ENCODE assay signal across 7 cellular contexts in genomic region chr6:26251354-26252081, GRCh38.
A peak's percentile ranks its signal among the peaks of the same experiment; 100 is the strongest.
DNase-seq lines count a peak whose midpoint lies in the region; ATAC-seq lines count a peak whose summit lies in the region.

No MANE protein-coding gene starts in this region.

- peaks cover 11% of the 10 kb centered on the region for H3K79me2 ChIP-seq in mesendoderm (ENCODE audit: control insufficient read depth, insufficient read depth, low read length)

- ATAC-seq in GM18861 (IDR thresholded peaks at IDR 0.05; ENCODE audit: unreplicated experiment) (peak; percentile 55), HG03095 (IDR thresholded peaks at IDR 0.05; ENCODE audit: unreplicated experiment) (peak; percentile 41)
- ATAC-seq in stimulated activated naive CD8-positive, alpha-beta T cell treated with anti-CD3 and anti-CD28 coated beads, Interleukin-15, amount 100 ng/mL, for 72 hours: peak; percentile 61

- no peaks in the 10 kb centered on the region for H3K79me1 ChIP-seq in mesendoderm (ENCODE audit: low read length)

- no peak overlapping the region for H2BK15ac ChIP-seq in mesendoderm (replicated peaks; ENCODE audit: low read depth)

- peak overlapping the region; percentile 87 for H3K4me2 ChIP-seq in mesendoderm (ENCODE audit: low read length)

- H3K4me3 ChIP-seq in endocrine pancreas (ENCODE audit: control insufficient read depth, insufficient read depth, low read length) (peak overlapping the region; percentile 16), mesendoderm (ENCODE audit: low read length) (peak overlapping the region; percentile 98)

- H3K9me3 ChIP-seq in endocrine pancreas (ENCODE audit: control insufficient read depth, low read length): no peaks in the 10 kb centered on the region

- peak overlapping the region; percentile 67 for H3K27ac ChIP-seq in mesendoderm (ENCODE audit: low read depth, low read length)

- H3K9ac ChIP-seq in endocrine pancreas (ENCODE audit: control insufficient read depth, insufficient read depth, low read length) (no peak overlapping the region), mesendoderm (ENCODE audit: low read length) (peak overlapping the region; percentile 94)

- peaks cover 2% of the 10 kb centered on the region for H3K36me3 ChIP-seq in endocrine pancreas (ENCODE audit: control insufficient read depth, insufficient read depth, low read length)
- no peaks in the 10 kb centered on the region for H3K36me3 ChIP-seq in mesendoderm (ENCODE audit: control insufficient read depth, insufficient read depth, low read length)

- H3K4me1 Mint-ChIP-seq in activated CD4-positive, alpha-beta memory T cell treated with anti-CD3 and anti-CD28 coated beads for 36 hours (ENCODE audit: low read depth): peaks cover 22% of the 10 kb centered on the region
- H3K4me1 Mint-ChIP-seq in stimulated activated naive CD8-positive, alpha-beta T cell treated with anti-CD3 and anti-CD28 coated beads, Interleukin-15, amount 100 ng/mL, for 72 hours: peaks cover 37% of the 10 kb centered on the region

- WGBS in mesendoderm (ENCODE audit: extremely low coverage, insufficient coverage, low lambda C conversion rate): no CpG with 5 or more reads among the region's 32 CpGs

- no peak overlapping the region for H4K5ac ChIP-seq in mesendoderm (ENCODE audit: low read length)

- no peak overlapping the region for H2BK5ac ChIP-seq in mesendoderm (ENCODE audit: low read length)

- H3K4me3 Mint-ChIP-seq in activated CD4-positive, alpha-beta memory T cell treated with anti-CD3 and anti-CD28 coated beads for 36 hours: peak overlapping the region; percentile 82
- H3K4me3 Mint-ChIP-seq in stimulated activated naive CD8-positive, alpha-beta T cell treated with anti-CD3 and anti-CD28 coated beads, Interleukin-15, amount 100 ng/mL, for 72 hours: peak overlapping the region; percentile 77 to 82

- H3K27me3 ChIP-seq in endocrine pancreas (ENCODE audit: control insufficient read depth, insufficient read depth, low read length): peaks cover 24% of the 10 kb centered on the region
- no peaks in the 10 kb centered on the region for H3K27me3 ChIP-seq in mesendoderm (ENCODE audit: insufficient read depth, low read length, poor library complexity)

- H3K4ac ChIP-seq in mesendoderm (ENCODE audit: low read depth, low read length): no peak overlapping the region

- CTCF ChIA-PET in activated CD4-positive, alpha-beta memory T cell treated with anti-CD3 and anti-CD28 coated beads for 36 hours (lab: Charles Lee): interaction anchor here (0.7 to 3.8 kb wide), 10 partner anchors 9 to 223 kb away, joined by 3 to 49 read pairs (median 6); a partner anchor contains a TSS

- no peak overlapping the region for H3K18ac ChIP-seq in mesendoderm (ENCODE audit: low read length)

- DNase-seq in NCI-H510A (lab: John Stamatoyannopoulos, UW): peak; percentile 49
- DNase-seq in activated CD4-positive, alpha-beta memory T cell treated with anti-CD3 and anti-CD28 coated beads for 36 hours: peak; percentile 85
- DNase-seq in mesendoderm: peak; percentile 98
- peak; percentile 78 to 89 for DNase-seq in stimulated activated naive CD8-positive, alpha-beta T cell treated with anti-CD3 and anti-CD28 coated beads, Interleukin-15, amount 100 ng/mL, for 72 hours

- peak overlapping the region; percentile 93 for H3K56ac ChIP-seq in mesendoderm (ENCODE audit: low read length)

- H3K36me3 Mint-ChIP-seq in activated CD4-positive, alpha-beta memory T cell treated with anti-CD3 and anti-CD28 coated beads for 36 hours: peaks cover 2% of the 10 kb centered on the region

- no peak overlapping the region for H4K8ac ChIP-seq in mesendoderm (ENCODE audit: low read depth, low read length)

- POLR2A ChIA-PET in activated CD4-positive, alpha-beta memory T cell treated with anti-CD3 and anti-CD28 coated beads for 36 hours (lab: Charles Lee): interaction anchor here (0.9 to 4.0 kb wide), 19 partner anchors 11 to 1559 kb away, joined by 3 to 61 read pairs (median 7); a partner anchor contains a TSS

- H3K4me1 ChIP-seq in endocrine pancreas (ENCODE audit: control insufficient read depth, insufficient read depth, low read length): no peaks in the 10 kb centered on the region
- H3K4me1 ChIP-seq in mesendoderm (ENCODE audit: control insufficient read depth, low read depth, low read length): no peaks in the 10 kb centered on the region

- H2AK5ac ChIP-seq in mesendoderm (ENCODE audit: low read length): no peak overlapping the region

- H3K9me3 Mint-ChIP-seq in activated CD4-positive, alpha-beta memory T cell treated with anti-CD3 and anti-CD28 coated beads for 36 hours: no peaks in the 10 kb centered on the region
- no peaks in the 10 kb centered on the region for H3K9me3 Mint-ChIP-seq in stimulated activated naive CD8-positive, alpha-beta T cell treated with anti-CD3 and anti-CD28 coated beads, Interleukin-15, amount 100 ng/mL, for 72 hours

- intact Hi-C loops in activated CD4-positive, alpha-beta memory T cell treated with anti-CD3 and anti-CD28 coated beads for 36 hours (cut with micrococcal nuclease): loop anchor here (1.0 to 2.0 kb wide), 4 partner anchors 34 to 77 kb away; a partner anchor contains a TSS

- no peaks in the 10 kb centered on the region for H3K27me3 Mint-ChIP-seq in activated CD4-positive, alpha-beta memory T cell treated with anti-CD3 and anti-CD28 coated beads for 36 hours
- no peaks in the 10 kb centered on the region for H3K27me3 Mint-ChIP-seq in stimulated activated naive CD8-positive, alpha-beta T cell treated with anti-CD3 and anti-CD28 coated beads, Interleukin-15, amount 100 ng/mL, for 72 hours

- H2BK120ac ChIP-seq in mesendoderm (ENCODE audit: low read depth, low read length): no peak overlapping the region

- peak overlapping the region; percentile 99 for H3K27ac Mint-ChIP-seq in activated CD4-positive, alpha-beta memory T cell treated with anti-CD3 and anti-CD28 coated beads for 36 hours
- H3K27ac Mint-ChIP-seq in stimulated activated naive CD8-positive, alpha-beta T cell treated with anti-CD3 and anti-CD28 coated beads, Interleukin-15, amount 100 ng/mL, for 72 hours: peak overlapping the region; percentile 99

- no peak overlapping the region for H3K23ac ChIP-seq in mesendoderm (ENCODE audit: low read length)

Comparison
In these comparisons a context has a peak if more than half of its experiments do, and no peak if none do; other contexts are left out.
1. Peak in every context shown above with its lines: DNase-seq, ATAC-seq, H3K4me3 ChIP-seq and H3K27ac ChIP-seq.